26 cellular contexts compared by ENCODE assay signal in the genomic region with DNA sequence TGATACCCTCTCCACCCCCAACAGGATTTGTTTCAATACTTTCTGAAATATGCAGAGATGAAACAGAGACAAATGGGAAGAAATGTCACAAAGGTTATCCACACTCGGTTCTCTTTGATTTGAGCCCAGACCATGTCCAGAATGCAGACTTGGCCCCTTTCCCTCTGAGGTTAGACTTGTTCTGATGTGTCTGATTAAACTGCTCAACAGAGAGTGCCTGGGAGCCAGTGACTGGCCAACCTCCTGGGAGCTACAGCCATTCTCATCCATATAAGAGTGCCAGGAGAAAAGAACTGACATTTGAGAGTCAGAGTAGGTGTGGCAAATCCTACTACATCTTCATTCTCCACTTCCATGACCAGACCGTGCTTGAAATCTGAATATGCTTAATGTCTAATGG.
"Had no signal": no experiment of that assay in that cellular context is flagged by ENCODE, and none has a peak within 500 bp of the region (broad histone marks: within the 10 kb centered on the region; RNA-seq: fewer than 3 reads in every experiment).

No MANE protein-coding gene starts in this region.

- DNase-seq: activated CD4-positive, alpha-beta memory T cell treated with anti-CD3 and anti-CD28 coated beads, Interleukin-2, amount 10 ng/mL, durations not matched to agents 7 days and 5 days; activated CD4-positive, alpha-beta T cell treated with anti-CD3 and anti-CD28 coated beads, Interleukin-2, amount 10 ng/mL, durations not matched to agents 7 days and 5 days; activated CD4-positive, CD25-positive, alpha-beta regulatory T cell treated with anti-CD3 and anti-CD28 coated beads, Interleukin-2, amount 50 U/mL, for 72 hours; activated gamma-delta T cell treated with Interleukin-2 at 50 U/mL for 16 hours; activated naive CD8-positive, alpha-beta T cell treated with anti-CD3 and anti-CD28 coated beads, Interleukin-2, amount 50 U/mL, for 24 hours; activated T-cell treated with anti-CD3 and anti-CD28 coated beads, Interleukin-2, amount 50 U/mL, for 4 hours; amygdala; endodermal cell; left ventricle myocardium superior; small intestine; stimulated activated CD4-positive, alpha-beta T cell treated with anti-CD3 and anti-CD28 coated beads, Interleukin-1b, Interleukin-23, amount 100 ng/mL, for 48 hours; stimulated activated CD4-positive, alpha-beta T cell treated with anti-CD3 and anti-CD28 coated beads, Interleukin-4, amount 100 ng/mL, for 4 hours; stimulated activated CD8-positive, alpha-beta memory T cell treated with anti-CD3 and anti-CD28 coated beads, Interleukin-4, amount 100 ng/mL, for 48 hours; stimulated activated naive B cell treated with anti-CD40 and anti-IgM and Interleukin-4, amounts not matched to agents 10 μg/mL and 1 μg/mL and 100 μg/mL, for 72 hours; stomach; T-helper 17 cell; thyroid gland; upper lobe of left lung had no signal

- H3K36me3 Mint-ChIP-seq: activated naive CD4-positive, alpha-beta T cell treated with anti-CD3 and anti-CD28 coated beads, Interleukin-2, amount 50 U/mL, for 24 hours; stimulated activated naive B cell treated with anti-CD40 and anti-IgM and Interleukin-4, amounts not matched to agents 10 μg/mL and 1 μg/mL and 100 μg/mL, for 72 hours had no signal

- H3K4me1 ChIP-seq: esophagus muscularis mucosa, stomach, thyroid gland, upper lobe of left lung, vagina had no signal

- H3K4me3 ChIP-seq: esophagus muscularis mucosa, stomach, thyroid gland, upper lobe of left lung, vagina had no signal

- ATAC-seq: activated naive CD8-positive, alpha-beta T cell treated with anti-CD3 and anti-CD28 coated beads, Interleukin-2, amount 50 U/mL, for 24 hours; activated T-cell treated with anti-CD3 and anti-CD28 coated beads, Interleukin-2, amount 50 U/mL, for 4 hours; activated T-helper 17 cell treated with anti-CD3 and anti-CD28 coated beads, Interleukin-2, amount 50 U/mL, for 72 hours; left ventricle myocardium superior; sciatic nerve; stimulated activated naive B cell treated with anti-CD40 and anti-IgM and Interleukin-4, amounts not matched to agents 10 μg/mL and 1 μg/mL and 100 μg/mL, for 72 hours; T-helper 17 cell had no signal

- H3K4me3 Mint-ChIP-seq: activated CD4-positive, alpha-beta memory T cell treated with anti-CD3 and anti-CD28 coated beads, Interleukin-2, amount 10 ng/mL, durations not matched to agents 7 days and 5 days; activated CD4-positive, alpha-beta T cell treated with anti-CD3 and anti-CD28 coated beads, Interleukin-2, amount 10 ng/mL, durations not matched to agents 7 days and 5 days; activated naive CD4-positive, alpha-beta T cell treated with anti-CD3 and anti-CD28 coated beads, Interleukin-2, amount 50 U/mL, for 24 hours; activated naive CD8-positive, alpha-beta T cell treated with anti-CD3 and anti-CD28 coated beads, Interleukin-2, amount 50 U/mL, for 24 hours; activated T-cell treated with anti-CD3 and anti-CD28 coated beads, Interleukin-2, amount 50 U/mL, for 4 hours; activated T-helper 17 cell treated with anti-CD3 and anti-CD28 coated beads, Interleukin-2, amount 50 U/mL, for 72 hours; central memory CD8-positive, alpha-beta T cell; dendritic cell treated with granulocyte-macrophage colony-stimulating factor and Interleukin-4, amounts not matched to agents 40 ng/mL and 50 ng/mL, for 4 days; endodermal cell; nephron; stimulated activated naive B cell treated with anti-CD40 and anti-IgM and Interleukin-4, amounts not matched to agents 10 μg/mL and 1 μg/mL and 100 μg/mL, for 72 hours; T-helper 17 cell had no signal

- H3K4me1 Mint-ChIP-seq: activated CD4-positive, alpha-beta memory T cell treated with anti-CD3 and anti-CD28 coated beads, Interleukin-2, amount 10 ng/mL, durations not matched to agents 7 days and 5 days; activated CD4-positive, alpha-beta T cell treated with anti-CD3 and anti-CD28 coated beads, Interleukin-2, amount 10 ng/mL, durations not matched to agents 7 days and 5 days; activated naive CD4-positive, alpha-beta T cell treated with anti-CD3 and anti-CD28 coated beads, Interleukin-2, amount 50 U/mL, for 24 hours; activated naive CD8-positive, alpha-beta T cell treated with anti-CD3 and anti-CD28 coated beads, Interleukin-2, amount 50 U/mL, for 24 hours; activated T-helper 17 cell treated with anti-CD3 and anti-CD28 coated beads, Interleukin-2, amount 50 U/mL, for 72 hours; central memory CD8-positive, alpha-beta T cell; endodermal cell; nephron; stimulated activated naive B cell treated with anti-CD40 and anti-IgM and Interleukin-4, amounts not matched to agents 10 μg/mL and 1 μg/mL and 100 μg/mL, for 72 hours; T-helper 17 cell had no signal

- H3K27me3 ChIP-seq: esophagus muscularis mucosa, stomach, thyroid gland, upper lobe of left lung, vagina had no signal

- H3K9me3 Mint-ChIP-seq: activated CD4-positive, alpha-beta memory T cell treated with anti-CD3 and anti-CD28 coated beads, Interleukin-2, amount 10 ng/mL, durations not matched to agents 7 days and 5 days; activated CD4-positive, alpha-beta T cell treated with anti-CD3 and anti-CD28 coated beads, Interleukin-2, amount 10 ng/mL, durations not matched to agents 7 days and 5 days; activated naive CD4-positive, alpha-beta T cell treated with anti-CD3 and anti-CD28 coated beads, Interleukin-2, amount 50 U/mL, for 24 hours; activated naive CD8-positive, alpha-beta T cell treated with anti-CD3 and anti-CD28 coated beads, Interleukin-2, amount 50 U/mL, for 24 hours; activated T-helper 17 cell treated with anti-CD3 and anti-CD28 coated beads, Interleukin-2, amount 50 U/mL, for 72 hours; central memory CD8-positive, alpha-beta T cell; dendritic cell treated with granulocyte-macrophage colony-stimulating factor and Interleukin-4, amounts not matched to agents 40 ng/mL and 50 ng/mL, for 4 days; endodermal cell; nephron; stimulated activated naive B cell treated with anti-CD40 and anti-IgM and Interleukin-4, amounts not matched to agents 10 μg/mL and 1 μg/mL and 100 μg/mL, for 72 hours had no signal

- H3K36me3 ChIP-seq: esophagus muscularis mucosa, stomach, thyroid gland, upper lobe of left lung, vagina had no signal

- H3K9me3 ChIP-seq: esophagus muscularis mucosa, stomach, thyroid gland, upper lobe of left lung, vagina had no signal

- H3K27me3 Mint-ChIP-seq: activated CD4-positive, alpha-beta memory T cell treated with anti-CD3 and anti-CD28 coated beads, Interleukin-2, amount 10 ng/mL, durations not matched to agents 7 days and 5 days had no signal

- H3K27ac ChIP-seq: esophagus muscularis mucosa, stomach, thyroid gland, upper lobe of left lung, vagina had no signal

- H3K27ac Mint-ChIP-seq: activated CD4-positive, alpha-beta memory T cell treated with anti-CD3 and anti-CD28 coated beads, Interleukin-2, amount 10 ng/mL, durations not matched to agents 7 days and 5 days; activated CD4-positive, alpha-beta T cell treated with anti-CD3 and anti-CD28 coated beads, Interleukin-2, amount 10 ng/mL, durations not matched to agents 7 days and 5 days; activated naive CD4-positive, alpha-beta T cell treated with anti-CD3 and anti-CD28 coated beads, Interleukin-2, amount 50 U/mL, for 24 hours; activated naive CD8-positive, alpha-beta T cell treated with anti-CD3 and anti-CD28 coated beads, Interleukin-2, amount 50 U/mL, for 24 hours; activated T-helper 17 cell treated with anti-CD3 and anti-CD28 coated beads, Interleukin-2, amount 50 U/mL, for 72 hours; dendritic cell treated with granulocyte-macrophage colony-stimulating factor and Interleukin-4, amounts not matched to agents 40 ng/mL and 50 ng/mL, for 4 days; endodermal cell; nephron; stimulated activated naive B cell treated with anti-CD40 and anti-IgM and Interleukin-4, amounts not matched to agents 10 μg/mL and 1 μg/mL and 100 μg/mL, for 72 hours; T-helper 17 cell had no signal
